ENCODE assay signal across 8 cellular contexts in the genomic region with DNA sequence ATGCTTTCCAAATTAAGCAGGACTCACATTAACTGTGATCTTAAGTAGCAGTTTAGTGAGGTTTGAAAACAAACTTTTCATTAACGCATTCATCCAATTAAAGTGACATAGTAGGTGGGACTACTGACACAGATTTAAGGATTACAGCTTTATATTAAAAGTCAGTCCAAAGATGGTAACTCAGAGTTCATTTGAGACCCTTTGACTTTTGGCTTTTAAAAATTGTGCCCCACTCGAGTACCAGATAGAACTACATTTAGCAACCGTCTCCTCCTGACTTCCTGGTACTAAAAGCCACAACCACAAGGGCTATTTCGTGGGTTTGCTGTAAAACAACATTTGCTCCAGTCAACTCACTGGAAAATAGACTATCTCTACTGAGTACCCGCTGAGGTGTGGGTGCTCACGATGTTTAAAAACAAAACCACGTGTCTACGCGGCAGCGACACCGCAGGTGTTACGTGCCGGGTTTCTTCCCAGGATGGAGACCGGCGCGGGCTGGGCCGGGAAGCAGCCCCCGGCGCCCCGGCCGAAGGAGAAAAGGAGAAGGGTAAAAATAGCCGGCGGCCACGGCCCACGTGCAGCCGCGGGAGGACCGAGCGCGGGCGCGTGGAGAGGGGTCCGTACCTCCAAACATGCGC.
DNase-seq lines count a peak whose midpoint lies in the region; ATAC-seq and TF ChIP-seq lines count a peak whose summit lies in the region.
"Not testable (repeated sequence)": the region's sequence is repeated elsewhere in the genome, so short reads cannot be mapped to it uniquely, and the experiment has no call there.

No MANE protein-coding gene starts in this region.

- peaks cover 24% of the 10 kb centered on the region for H3K27me3 Mint-ChIP-seq in activated naive CD8-positive, alpha-beta T cell treated with anti-CD3 and anti-CD28 coated beads for 36 hours

- H3K4me1 Mint-ChIP-seq in activated naive CD8-positive, alpha-beta T cell treated with anti-CD3 and anti-CD28 coated beads for 36 hours = not testable (repeated sequence)

- peak in 1 of 6 experiments; percentile 4 for TF ChIP-seq CTCF in Peyer's patch (IDR thresholded peaks at IDR 0.05)
- not testable (repeated sequence) for TF ChIP-seq CTCF in fibroblast of villous mesenchyme (IDR thresholded peaks at IDR 0.05; ENCODE audit: insufficient read depth, low read depth, low read length); mucosa of descending colon (IDR thresholded peaks at IDR 0.05)

- H3K27ac Mint-ChIP-seq in activated naive CD8-positive, alpha-beta T cell treated with anti-CD3 and anti-CD28 coated beads for 36 hours = peak overlapping the region; percentile 69

- H3K4me3 ChIP-seq in Peyer's patch (peak overlapping the region; percentile 47 to 95 (median 74)), fibroblast of villous mesenchyme (ENCODE audit: low read depth, low read length) (peak overlapping the region; percentile 63), mucosa of descending colon (peak overlapping the region; percentile 72)

- ATAC-seq in GM21576 (IDR thresholded peaks at IDR 0.05; ENCODE audit: unreplicated experiment) = peak; percentile 16
- peak; percentile 43 for ATAC-seq in HG03439 (IDR thresholded peaks at IDR 0.05; ENCODE audit: unreplicated experiment)
- peak; percentile 58 for ATAC-seq in mucosa of descending colon
- peak; percentile 41 for ATAC-seq in stimulated activated naive CD8-positive, alpha-beta T cell treated with anti-CD3 and anti-CD28 coated beads, Interleukin-15, Interleukin-2, amounts not matched to agents 100 U/mL and 50 U/mL, for 24 hours

- intact Hi-C loops in mucosa of descending colon (cut with DNase I, micrococcal nuclease) = not testable (repeated sequence)

- DNase-seq in DMS114 treated with DMSO at 0.1 percent for 48 hours (lab: John Stamatoyannopoulos, UW; ENCODE audit: unreplicated experiment) = peak; percentile 4
- not testable (repeated sequence) for DNase-seq in Peyer's patch; activated naive CD8-positive, alpha-beta T cell treated with anti-CD3 and anti-CD28 coated beads for 36 hours; mucosa of descending colon; stimulated activated naive CD8-positive, alpha-beta T cell treated with anti-CD3 and anti-CD28 coated beads, Interleukin-15, Interleukin-2, amounts not matched to agents 100 U/mL and 50 U/mL, for 24 hours
- DNase-seq in fibroblast of villous mesenchyme (ENCODE audit: low read depth) = peak; percentile 3

- not testable (repeated sequence) for H3K9me3 Mint-ChIP-seq in activated naive CD8-positive, alpha-beta T cell treated with anti-CD3 and anti-CD28 coated beads for 36 hours

- not testable (repeated sequence) for TF ChIP-seq POLR2A in Peyer's patch (IDR thresholded peaks at IDR 0.05)

- H3K27ac ChIP-seq in Peyer's patch = peak overlapping the region; percentile 85 to 98 (median 96)

- not testable (repeated sequence) for H3K36me3 Mint-ChIP-seq in activated naive CD8-positive, alpha-beta T cell treated with anti-CD3 and anti-CD28 coated beads for 36 hours

- H3K9me3 ChIP-seq in Peyer's patch, mucosa of descending colon: not testable (repeated sequence)

- H3K4me1 ChIP-seq in Peyer's patch; mucosa of descending colon (ENCODE audit: low read depth): not testable (repeated sequence)

- H3K4me3 Mint-ChIP-seq in activated naive CD8-positive, alpha-beta T cell treated with anti-CD3 and anti-CD28 coated beads for 36 hours = peak overlapping the region; percentile 87

- H3K27me3 ChIP-seq in Peyer's patch = not testable (repeated sequence)

- H3K36me3 ChIP-seq in Peyer's patch; mucosa of descending colon (ENCODE audit: low read depth): not testable (repeated sequence)
